Comparison of ENCODE assay signal across 14 cellular contexts in the genomic region with DNA sequence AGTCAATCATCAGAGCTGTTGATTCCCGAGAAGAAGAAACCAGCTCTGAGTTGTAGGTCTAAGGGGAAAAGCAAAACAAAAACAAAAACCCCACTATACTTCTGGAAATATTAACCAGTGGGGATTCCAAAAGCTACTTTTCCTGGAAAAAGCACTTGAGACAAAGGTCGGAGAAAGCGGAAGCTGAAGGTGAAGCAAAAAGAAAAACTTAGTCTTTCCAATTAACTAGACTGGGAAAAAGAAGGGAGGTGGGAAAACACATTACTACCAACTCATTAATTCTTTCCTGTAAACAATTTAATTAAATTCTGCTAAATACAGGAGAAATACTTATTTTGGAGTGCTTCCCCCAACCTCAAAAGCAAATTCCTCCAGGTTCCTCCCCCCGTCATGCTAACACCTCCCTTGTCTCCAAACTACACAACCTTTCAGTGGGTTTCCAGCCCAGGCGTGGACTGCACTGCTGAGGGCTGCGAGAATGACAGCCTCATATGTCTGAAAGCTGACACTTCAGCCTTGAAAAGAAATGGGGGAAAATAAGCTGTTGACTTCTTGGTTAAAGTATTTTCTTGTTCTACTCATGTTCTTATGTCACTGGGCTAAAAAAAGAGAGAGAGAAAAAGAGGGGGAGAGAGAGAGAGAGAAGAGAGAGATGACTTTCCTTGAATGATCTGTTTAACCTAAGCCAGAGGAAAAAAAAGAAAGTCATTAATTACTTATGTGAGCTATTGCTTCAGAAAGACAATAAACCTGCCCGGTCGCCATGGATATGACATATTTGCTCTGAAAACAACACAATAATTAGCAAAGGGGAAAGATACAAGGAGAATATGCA. TPM values are rescaled to one million over a fixed set of nuclear protein-coding genes. Genes with fewer than 3 reads are reported as not detected.
A peak's percentile ranks its signal among the peaks of the same experiment; 100 is the strongest.
DNase-seq lines count a peak whose midpoint lies in the region; ATAC-seq, FAIRE-seq and TF ChIP-seq lines count a peak whose summit lies in the region.
"Had no signal": no experiment of that assay in that cellular context is flagged by ENCODE, and none has a peak within 500 bp of the region (broad histone marks: within the 10 kb centered on the region; RNA-seq: fewer than 3 reads in every experiment).

No MANE protein-coding gene starts in this region.

- intact Hi-C loops in colonic mucosa (cut with DNase I) = loop anchor here (5.0 kb wide), 1 partner anchor 104 kb away; no protein-coding TSS in a partner anchor

- H3K27me3 ChIP-seq in colonic mucosa = peaks cover 3% of the 10 kb centered on the region
- H3K27me3 ChIP-seq in rectal smooth muscle tissue (ENCODE audit: control insufficient read depth, insufficient read depth, low read length) = no peaks in the 10 kb centered on the region

- TF ChIP-seq CTCF in colonic mucosa (IDR thresholded peaks at IDR 0.05) = no peak

- no peaks in the 10 kb centered on the region for H3K9me3 ChIP-seq in colonic mucosa

- peak; percentile 83 for DNase-seq in HT-29 (ENCODE audit: low spot score)
- DNase-seq in NCI-H2029 (lab: John Stamatoyannopoulos, UW) = peak; percentile 83
- no peak for DNase-seq in colonic mucosa
- DNase-seq in central memory CD4-positive, alpha-beta T cell = no peak
- no peak for DNase-seq in GM12892 (ENCODE audit: insufficient read length)
- DNase-seq: activated CD8-positive, alpha-beta T cell treated with anti-CD3 and anti-CD28 coated beads, Interleukin-2, amount 10 ng/mL, durations not matched to agents 7 days and 5 days; activated naive CD4-positive, alpha-beta T cell treated with anti-CD3 and anti-CD28 coated beads, Interleukin-2, amount 10 ng/mL, durations not matched to agents 7 days and 5 days; HFFc6; stimulated activated CD4-positive, alpha-beta T cell treated with anti-CD3 and anti-CD28 coated beads, Interleukin-4, amount 100 ng/mL, for 1 hour; stimulated activated naive CD8-positive, alpha-beta T cell treated with anti-CD3 and anti-CD28 coated beads, Interleukin-15, amount 100 ng/mL, for 72 hours; T-helper 17 cell had no signal

- no peaks in the 10 kb centered on the region for H3K36me3 ChIP-seq in colonic mucosa
- H3K36me3 ChIP-seq in rectal smooth muscle tissue (ENCODE audit: control insufficient read depth, insufficient read depth, low read length) = no peaks in the 10 kb centered on the region

- H3K4me1 ChIP-seq in colonic mucosa (no peaks in the 10 kb centered on the region), rectal smooth muscle tissue (ENCODE audit: control insufficient read depth, insufficient read depth, low read length) (peaks cover 18% of the 10 kb centered on the region)

- H3K9ac ChIP-seq in colonic mucosa (ENCODE audit: low read depth in 2 of 2, low read length in 2 of 2) = peak overlapping the region in 1 of 2 donors; percentile 66
- H3K9ac ChIP-seq in rectal smooth muscle tissue (ENCODE audit: low read length) = no peak overlapping the region

- FAIRE-seq in GM12892 (lab: Jason Lieb, UNC) = no peak
- FAIRE-seq: GM19239 had no signal

- peak overlapping the region; percentile 86 for H3K27ac ChIP-seq in colonic mucosa
- peak overlapping the region; percentile 72 for H3K27ac ChIP-seq in rectal smooth muscle tissue (ENCODE audit: low read depth, low read length)

- ATAC-seq in GM21576 (IDR thresholded peaks at IDR 0.05; ENCODE audit: unreplicated experiment) = no peak
- ATAC-seq: activated CD8-positive, alpha-beta T cell treated with anti-CD3 and anti-CD28 coated beads, Interleukin-2, amount 10 ng/mL, durations not matched to agents 7 days and 5 days; stimulated activated naive CD8-positive, alpha-beta T cell treated with anti-CD3 and anti-CD28 coated beads, Interleukin-15, amount 100 ng/mL, for 72 hours; T-helper 17 cell had no signal

- H3K4me3 ChIP-seq in colonic mucosa (no peak overlapping the region), rectal smooth muscle tissue (ENCODE audit: low read length) (peak overlapping the region; percentile 20)

- no peak for TF ChIP-seq POLR2A in GM12892 (IDR thresholded peaks at IDR 0.05; ENCODE audit: low read depth, low read length)

RNA-seq across cellular contexts. Expression of a gene that starts 5.1 kb away (rescaled TPM):
- 28.6 and 39.0 TPM in 2 replicates for total RNA-seq in HT-29 (2014; rRNA removed; shearing (Covaris generic))
- total RNA-seq in colonic mucosa = 10 to 100 TPM; 45.0 to 56.0 TPM
- 0.91 TPM for polyA plus RNA-seq in GM12892 (2012; ENCODE audit: missing spikeins)

Comparison
In these comparisons a context has a peak if more than half of its experiments do, and no peak if none do; other contexts are left out.
1. DNase-seq: peak in HT-29 (single experiment) and NCI-H2029 (single experiment); none in colonic mucosa (single experiment), central memory CD4-positive, alpha-beta T cell (single experiment) and GM12892 (single experiment).